2 cellular contexts compared by ENCODE assay signal in genomic region chr7:77284633-77285032, GRCh38.
A peak's percentile ranks its signal among the peaks of the same experiment; 100 is the strongest.
TF ChIP-seq lines count a peak whose summit lies in the region.

No MANE protein-coding gene starts in this region.

TF ChIP-seq in SK-N-SH, 30 proteins besides CTCF, POLR2A, EP300 and RAD21:
- TF ChIP-seq SIN3A (IDR thresholded peaks at IDR 0.05; ENCODE audit: borderline replicate concordance, low read depth, low read length) (no peak), ELF1 (IDR thresholded peaks at IDR 0.05) (no peak), NFIC (IDR thresholded peaks at IDR 0.05; ENCODE audit: borderline replicate concordance) (no peak), FOXM1 (IDR thresholded peaks at IDR 0.05; ENCODE audit: low read depth) (no peak), TAF1 (IDR thresholded peaks at IDR 0.05; ENCODE audit: borderline replicate concordance, low read depth, low read length) (no peak), ZBTB33 (IDR thresholded peaks at IDR 0.05; ENCODE audit: borderline replicate concordance, low read depth) (no peak), SMC3 (IDR thresholded peaks at IDR 0.05; ENCODE audit: low read depth, low read length) (no peak), POLR2AphosphoS5 (IDR thresholded peaks at IDR 0.05; ENCODE audit: low read depth, low read length) (no peak), FOXJ3 (CRISPR knock-in tag; IDR thresholded peaks at IDR 0.05) (peak; percentile 78), PBX3 (IDR thresholded peaks at IDR 0.05) (no peak), IRF3 (IDR thresholded peaks at IDR 0.05; ENCODE audit: low read depth, low read length) (no peak), GATA2 (CRISPR knock-in tag; IDR thresholded peaks at IDR 0.05) (peak; percentile 94), RFX5 (IDR thresholded peaks at IDR 0.05; ENCODE audit: low read length) (no peak), RCOR1 (IDR thresholded peaks at IDR 0.05; ENCODE audit: low read length) (peak; percentile 86), CHD2 (IDR thresholded peaks at IDR 0.05; ENCODE audit: low read length, partially characterized antibody) (peak; percentile 80), MXI1 (IDR thresholded peaks at IDR 0.05; ENCODE audit: low read depth, low read length) (no peak; the same call in 1 of the 2 replicates), FOSL2 (IDR thresholded peaks at IDR 0.05; ENCODE audit: borderline replicate concordance, low read depth) (no peak), NRF1 (IDR thresholded peaks at IDR 0.05; ENCODE audit: low read depth, low read length) (no peak), MEF2A (IDR thresholded peaks at IDR 0.05; ENCODE audit: borderline replicate concordance, low read depth) (no peak)

TF ChIP-seq in endothelial cell of umbilical vein, 7 proteins besides CTCF, POLR2A, EP300 and RAD21:
- TF ChIP-seq GATA2 (IDR thresholded peaks at IDR 0.05; ENCODE audit: insufficient read depth, insufficient read length, low read depth, low read length), result peak; percentile 51
- TF ChIP-seq FOS (IDR thresholded peaks at IDR 0.05; ENCODE audit: borderline replicate concordance, insufficient read depth, low read length), result no peak
